20 cellular contexts compared by ENCODE assay signal in the genomic region with DNA sequence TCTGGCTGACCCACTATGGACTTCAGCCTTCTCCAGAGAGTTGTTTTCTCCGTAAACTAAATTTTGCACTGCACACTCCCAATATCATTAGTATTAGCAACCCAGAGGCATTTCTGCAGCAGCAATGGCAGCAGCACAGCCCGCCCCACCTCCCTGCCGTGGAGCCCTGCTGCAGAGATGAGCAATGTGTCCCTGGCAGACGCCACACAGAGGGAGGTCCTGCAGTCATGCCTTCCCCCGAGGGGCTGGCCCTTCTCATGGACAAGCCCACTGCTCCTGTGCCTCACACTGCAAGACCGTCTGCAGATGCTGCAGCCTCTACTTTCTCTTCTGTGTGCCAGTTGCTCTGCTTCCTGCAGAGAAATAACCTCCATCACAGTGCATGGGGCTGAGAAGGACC.
DNase-seq lines count a peak whose midpoint lies in the region; ATAC-seq and TF ChIP-seq lines count a peak whose summit lies in the region.
"Had no signal": no experiment of that assay in that cellular context is flagged by ENCODE, and none has a peak within 500 bp of the region (broad histone marks: within the 10 kb centered on the region; RNA-seq: fewer than 3 reads in every experiment).

No MANE protein-coding gene starts in this region.

- DNase-seq in MCF 10A (ENCODE audit: unreplicated experiment) = peak; percentile 13
- no peak for DNase-seq in breast epithelium (ENCODE audit: low spot score in 2 of 2)
- DNase-seq in HT1080 (ENCODE audit: low read depth) = peak; percentile 48
- peak; percentile 18 for DNase-seq in iPS-NIHi7 (ENCODE audit: extremely low spot score)
- peak; percentile 33 for DNase-seq in sciatic nerve (ENCODE audit: low spot score)
- DNase-seq in inferior parietal cortex (ENCODE audit: extremely low spot score) = no peak
- no peak for DNase-seq in A172 (ENCODE audit: low spot score)
- DNase-seq: 8988T; ACHN; Caco-2; CD4-positive, alpha-beta T cell; GDM1; GOT3; H7; HFFc6 had no signal

- no peak for ATAC-seq in sciatic nerve
- ATAC-seq in GM19455 (IDR thresholded peaks at IDR 0.05; ENCODE audit: unreplicated experiment) = no peak
- ATAC-seq: HCT116, HepG2 had no signal

- peaks cover 7% of the 10 kb centered on the region for H3K36me3 Mint-ChIP-seq in MCF 10A (ENCODE audit: insufficient read depth, unreplicated experiment)

- no peaks in the 10 kb centered on the region for H3K4me1 Mint-ChIP-seq in MCF 10A (ENCODE audit: insufficient read depth, unreplicated experiment)
- H3K4me1 Mint-ChIP-seq: IgD-negative memory B cell had no signal

- peaks cover 16% of the 10 kb centered on the region for H3K9me3 Mint-ChIP-seq in MCF 10A (ENCODE audit: unreplicated experiment)
- H3K9me3 Mint-ChIP-seq: CD4-positive, alpha-beta T cell had no signal

- H3K9me3 ChIP-seq in breast epithelium = peaks cover 0 to 10% of the 10 kb centered on the region in 2 donors
- H3K9me3 ChIP-seq: Caco-2 had no signal

- no peak overlapping the region for H3K27ac Mint-ChIP-seq in MCF 10A (ENCODE audit: low read depth, unreplicated experiment)
- H3K27ac Mint-ChIP-seq: CD4-positive, alpha-beta T cell; HFFc6; IgD-negative memory B cell had no signal

- H3K27me3 ChIP-seq in breast epithelium = peaks cover 0 to 10% of the 10 kb centered on the region in 2 donors

- no peak overlapping the region for H3K4me3 ChIP-seq in breast epithelium

- no peak overlapping the region for H3K4me3 Mint-ChIP-seq in MCF 10A (ENCODE audit: unreplicated experiment)
- H3K4me3 Mint-ChIP-seq: CD4-positive, alpha-beta T cell; HFFc6; IgD-negative memory B cell had no signal

- POLR2A ChIA-PET in MCF 10A (lab: Yijun Ruan, JAX) = no interaction called here

- no peaks in the 10 kb centered on the region for H3K4me1 ChIP-seq in breast epithelium
- H3K4me1 ChIP-seq: Caco-2 had no signal

- no peak for TF ChIP-seq POLR2A in breast epithelium (IDR thresholded peaks at IDR 0.05)

- no peak overlapping the region for H3K27ac ChIP-seq in breast epithelium
- H3K27ac ChIP-seq: C4-2B had no signal

- intact Hi-C loops in MCF 10A (cut with micrococcal nuclease) (no loop called here), breast epithelium (cut with DNase I; ENCODE audit: low total_unique reads) (no loop called here), sciatic nerve (cut with DNase I) (no loop called here)

- H3K36me3 ChIP-seq in breast epithelium = no peaks in the 10 kb centered on the region

- CTCF ChIA-PET in MCF 10A (lab: Yijun Ruan, JAX) = no interaction called here

- peaks cover 18% of the 10 kb centered on the region for H3K27me3 Mint-ChIP-seq in MCF 10A (ENCODE audit: insufficient read depth, unreplicated experiment)

- TF ChIP-seq CTCF in MCF 10A (IDR thresholded peaks at IDR 0.05; ENCODE audit: unreplicated experiment) (no peak), breast epithelium (IDR thresholded peaks at IDR 0.05) (no peak)

- BruUV-seq in MCF 10A (replicated peaks; lab: Mats Ljungman, UMichigan) = no TSS peak

Comparison
In these comparisons a context has a peak if more than half of its experiments do, and no peak if none do; other contexts are left out.
1. DNase-seq: peak in MCF 10A (single experiment), HT1080 (single experiment), iPS-NIHi7 (single experiment) and sciatic nerve (single experiment); none in breast epithelium (0 of 2), inferior parietal cortex (single experiment) and A172 (single experiment).